ENCODE assay signal across 8 cellular contexts in genomic region chr6:52724406-52725121, GRCh38. TPM values are rescaled to one million over a fixed set of nuclear protein-coding genes. Genes with fewer than 3 reads are reported as not detected.
A peak's percentile ranks its signal among the peaks of the same experiment; 100 is the strongest.
DNase-seq lines count a peak whose midpoint lies in the region; ATAC-seq, FAIRE-seq and TF ChIP-seq lines count a peak whose summit lies in the region.

No MANE protein-coding gene starts in this region.

- no peak for FAIRE-seq in bronchial epithelial cell (lab: Jason Lieb, UNC)

- H3K27me3 ChIP-seq in bronchial epithelial cell (ENCODE audit: control insufficient read depth, insufficient read depth, low read length), result no peaks in the 10 kb centered on the region

- DNase-seq in AG04449 (ENCODE audit: low read depth, low spot score) (no peak), NCI-H2029 treated with DMSO at 0.1 percent for 48 hours (lab: John Stamatoyannopoulos, UW) (peak; percentile 28), UCSD-AML1 (lab: John Stamatoyannopoulos, UW; ENCODE audit: unreplicated experiment) (peak; percentile 43), bronchial epithelial cell (ENCODE audit: low read depth) (peak; percentile 68), kidney tubule cell (ENCODE audit: low spot score) (peak; percentile 74)
- peak; percentile 59 for DNase-seq in stimulated activated CD4-positive, alpha-beta T cell treated with anti-CD3 and anti-CD28 coated beads, Interleukin-4, amount 100 ng/mL, for 1 hour

- peak; percentile 77 for TF ChIP-seq CTCF in AG04449 (IDR thresholded peaks at IDR 0.05; ENCODE audit: insufficient read depth, low read length, missing control alignments)
- peak; percentile 80 for TF ChIP-seq CTCF in bronchial epithelial cell (IDR thresholded peaks at IDR 0.05; ENCODE audit: insufficient read depth, low read length, severe bottlenecking)

- POLR2A ChIA-PET in AG04449 (lab: Yijun Ruan, JAX), result no interaction called here

- no peaks in the 10 kb centered on the region for H3K36me3 ChIP-seq in bronchial epithelial cell (ENCODE audit: control insufficient read depth, insufficient read depth, low read length)

- CTCF ChIA-PET in AG04449 (lab: Yijun Ruan, JAX), result interaction anchor here (0.5 to 2.7 kb wide), 28 partner anchors 9 to 759 kb away, joined by 3 to 13 read pairs (median 4); partner anchors contain the start of gene FBXO9

- no peak overlapping the region for H3K4me3 ChIP-seq in AG04449 (ENCODE audit: low read depth, low read length)
- no peak overlapping the region for H3K4me3 ChIP-seq in bronchial epithelial cell (ENCODE audit: low read depth, low read length)

- ATAC-seq in GM18511 (IDR thresholded peaks at IDR 0.05; ENCODE audit: unreplicated experiment) (peak; percentile 100), HG02970 (IDR thresholded peaks at IDR 0.05; ENCODE audit: low FRiP score, unreplicated experiment) (peak; percentile 96)

RNA-seq across cellular contexts. Expression of gene GSTA2, which starts 38.7 kb away (rescaled TPM):
- not detected in 2 replicates for total RNA-seq in bronchial epithelial cell

RNA-seq across cellular contexts. Expression of gene TMEM14A, which starts 53.7 kb away (rescaled TPM):
- total RNA-seq in bronchial epithelial cell, result 20.1 and 22.6 TPM in 2 replicates
